ENCODE assay signal across 1 cellular context in genomic region chr17:82272495-82273326, GRCh38.
TF ChIP-seq lines count a peak whose summit lies in the region.

No MANE protein-coding gene starts in this region.

TF ChIP-seq in IMR-90, 13 proteins besides CTCF, POLR2A, EP300 and RAD21:
- TF ChIP-seq, protein P1, sequence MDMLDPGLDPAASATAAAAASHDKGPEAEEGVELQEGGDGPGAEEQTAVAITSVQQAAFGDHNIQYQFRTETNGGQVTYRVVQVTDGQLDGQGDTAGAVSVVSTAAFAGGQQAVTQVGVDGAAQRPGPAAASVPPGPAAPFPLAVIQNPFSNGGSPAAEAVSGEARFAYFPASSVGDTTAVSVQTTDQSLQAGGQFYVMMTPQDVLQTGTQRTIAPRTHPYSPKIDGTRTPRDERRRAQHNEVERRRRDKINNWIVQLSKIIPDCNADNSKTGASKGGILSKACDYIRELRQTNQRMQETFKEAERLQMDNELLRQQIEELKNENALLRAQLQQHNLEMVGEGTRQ (IDR thresholded peaks at IDR 0.05; ENCODE audit: low read depth, low read length): no peak
- no peak for TF ChIP-seq FOS (IDR thresholded peaks at IDR 0.05; ENCODE audit: low read depth, low read length)
- no peak for TF ChIP-seq BHLHE40 (IDR thresholded peaks at IDR 0.05; ENCODE audit: low read depth, low read length)
